ENCODE assay signal across 1 cellular context in the genomic region with DNA sequence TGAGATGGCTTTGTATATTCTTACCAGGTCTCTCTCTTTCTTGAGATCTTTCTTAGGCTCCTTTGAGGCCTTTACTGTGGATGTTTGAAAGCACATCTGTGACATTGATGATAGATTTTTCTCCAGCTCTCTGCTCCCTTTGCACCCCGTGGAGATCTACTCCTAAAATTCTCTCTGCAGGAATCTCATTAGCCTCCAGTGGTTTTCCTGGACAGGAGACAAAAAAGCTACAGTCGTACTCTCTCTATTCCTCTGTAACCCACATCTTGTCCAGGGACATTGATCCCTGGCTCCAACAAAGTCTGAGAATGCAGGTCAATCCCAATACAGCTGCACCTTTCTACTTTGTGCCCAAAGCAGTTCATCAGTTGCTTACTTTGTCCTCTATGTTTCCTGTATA.
TF ChIP-seq lines count a peak whose summit lies in the region.

No MANE protein-coding gene starts in this region.

TF ChIP-seq in WTC11, 78 proteins besides CTCF, POLR2A, EP300 and RAD21 (continued from another document):
- TF ChIP-seq KAT7 (CRISPR knock-in tag; IDR thresholded peaks at IDR 0.05; ENCODE audit: borderline replicate concordance) (no peak), MYBL2 (CRISPR knock-in tag; IDR thresholded peaks at IDR 0.05) (no peak), NFE2L1 (CRISPR knock-in tag; IDR thresholded peaks at IDR 0.05) (no peak), GABPB1 (CRISPR knock-in tag; IDR thresholded peaks at IDR 0.05) (no peak), ZNF138 (CRISPR knock-in tag; conservative IDR thresholded peaks at IDR 0.05) (no peak), ZNF121 (CRISPR knock-in tag; IDR thresholded peaks at IDR 0.05) (no peak), NR1H2 (CRISPR knock-in tag; IDR thresholded peaks at IDR 0.05) (no peak), CREM (CRISPR knock-in tag; IDR thresholded peaks at IDR 0.05) (no peak), SP1 (CRISPR knock-in tag; conservative IDR thresholded peaks at IDR 0.05) (no peak), SMAD3 (CRISPR knock-in tag; IDR thresholded peaks at IDR 0.05; ENCODE audit: borderline replicate concordance) (no peak), RELA (CRISPR knock-in tag; IDR thresholded peaks at IDR 0.05; ENCODE audit: borderline replicate concordance) (no peak)
- TF ChIP-seq, protein P1, sequence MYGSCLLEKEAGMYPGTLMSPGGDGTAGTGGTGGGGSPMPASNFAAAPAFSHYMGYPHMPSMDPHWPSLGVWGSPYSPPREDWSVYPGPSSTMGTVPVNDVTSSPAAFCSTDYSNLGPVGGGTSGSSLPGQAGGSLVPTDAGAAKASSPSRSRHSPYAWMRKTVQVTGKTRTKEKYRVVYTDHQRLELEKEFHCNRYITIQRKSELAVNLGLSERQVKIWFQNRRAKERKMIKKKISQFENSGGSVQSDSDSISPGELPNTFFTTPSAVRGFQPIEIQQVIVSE (CRISPR knock-in tag; IDR thresholded peaks at IDR 0.05; ENCODE audit: borderline replicate concordance): no peak
- TF ChIP-seq, protein P2, sequence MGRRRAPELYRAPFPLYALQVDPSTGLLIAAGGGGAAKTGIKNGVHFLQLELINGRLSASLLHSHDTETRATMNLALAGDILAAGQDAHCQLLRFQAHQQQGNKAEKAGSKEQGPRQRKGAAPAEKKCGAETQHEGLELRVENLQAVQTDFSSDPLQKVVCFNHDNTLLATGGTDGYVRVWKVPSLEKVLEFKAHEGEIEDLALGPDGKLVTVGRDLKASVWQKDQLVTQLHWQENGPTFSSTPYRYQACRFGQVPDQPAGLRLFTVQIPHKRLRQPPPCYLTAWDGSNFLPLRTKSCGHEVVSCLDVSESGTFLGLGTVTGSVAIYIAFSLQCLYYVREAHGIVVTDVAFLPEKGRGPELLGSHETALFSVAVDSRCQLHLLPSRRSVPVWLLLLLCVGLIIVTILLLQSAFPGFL (CRISPR knock-in tag; IDR thresholded peaks at IDR 0.05; ENCODE audit: borderline replicate concordance): no peak
- TF ChIP-seq, protein P3, sequence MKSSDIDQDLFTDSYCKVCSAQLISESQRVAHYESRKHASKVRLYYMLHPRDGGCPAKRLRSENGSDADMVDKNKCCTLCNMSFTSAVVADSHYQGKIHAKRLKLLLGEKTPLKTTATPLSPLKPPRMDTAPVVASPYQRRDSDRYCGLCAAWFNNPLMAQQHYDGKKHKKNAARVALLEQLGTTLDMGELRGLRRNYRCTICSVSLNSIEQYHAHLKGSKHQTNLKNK (CRISPR knock-in tag; IDR thresholded peaks at IDR 0.05): no peak
- TF ChIP-seq, protein P4, sequence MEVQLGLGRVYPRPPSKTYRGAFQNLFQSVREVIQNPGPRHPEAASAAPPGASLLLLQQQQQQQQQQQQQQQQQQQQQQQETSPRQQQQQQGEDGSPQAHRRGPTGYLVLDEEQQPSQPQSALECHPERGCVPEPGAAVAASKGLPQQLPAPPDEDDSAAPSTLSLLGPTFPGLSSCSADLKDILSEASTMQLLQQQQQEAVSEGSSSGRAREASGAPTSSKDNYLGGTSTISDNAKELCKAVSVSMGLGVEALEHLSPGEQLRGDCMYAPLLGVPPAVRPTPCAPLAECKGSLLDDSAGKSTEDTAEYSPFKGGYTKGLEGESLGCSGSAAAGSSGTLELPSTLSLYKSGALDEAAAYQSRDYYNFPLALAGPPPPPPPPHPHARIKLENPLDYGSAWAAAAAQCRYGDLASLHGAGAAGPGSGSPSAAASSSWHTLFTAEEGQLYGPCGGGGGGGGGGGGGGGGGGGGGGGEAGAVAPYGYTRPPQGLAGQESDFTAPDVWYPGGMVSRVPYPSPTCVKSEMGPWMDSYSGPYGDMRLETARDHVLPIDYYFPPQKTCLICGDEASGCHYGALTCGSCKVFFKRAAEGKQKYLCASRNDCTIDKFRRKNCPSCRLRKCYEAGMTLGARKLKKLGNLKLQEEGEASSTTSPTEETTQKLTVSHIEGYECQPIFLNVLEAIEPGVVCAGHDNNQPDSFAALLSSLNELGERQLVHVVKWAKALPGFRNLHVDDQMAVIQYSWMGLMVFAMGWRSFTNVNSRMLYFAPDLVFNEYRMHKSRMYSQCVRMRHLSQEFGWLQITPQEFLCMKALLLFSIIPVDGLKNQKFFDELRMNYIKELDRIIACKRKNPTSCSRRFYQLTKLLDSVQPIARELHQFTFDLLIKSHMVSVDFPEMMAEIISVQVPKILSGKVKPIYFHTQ (CRISPR knock-in tag; IDR thresholded peaks at IDR 0.05): no peak
- TF ChIP-seq, protein P5, sequence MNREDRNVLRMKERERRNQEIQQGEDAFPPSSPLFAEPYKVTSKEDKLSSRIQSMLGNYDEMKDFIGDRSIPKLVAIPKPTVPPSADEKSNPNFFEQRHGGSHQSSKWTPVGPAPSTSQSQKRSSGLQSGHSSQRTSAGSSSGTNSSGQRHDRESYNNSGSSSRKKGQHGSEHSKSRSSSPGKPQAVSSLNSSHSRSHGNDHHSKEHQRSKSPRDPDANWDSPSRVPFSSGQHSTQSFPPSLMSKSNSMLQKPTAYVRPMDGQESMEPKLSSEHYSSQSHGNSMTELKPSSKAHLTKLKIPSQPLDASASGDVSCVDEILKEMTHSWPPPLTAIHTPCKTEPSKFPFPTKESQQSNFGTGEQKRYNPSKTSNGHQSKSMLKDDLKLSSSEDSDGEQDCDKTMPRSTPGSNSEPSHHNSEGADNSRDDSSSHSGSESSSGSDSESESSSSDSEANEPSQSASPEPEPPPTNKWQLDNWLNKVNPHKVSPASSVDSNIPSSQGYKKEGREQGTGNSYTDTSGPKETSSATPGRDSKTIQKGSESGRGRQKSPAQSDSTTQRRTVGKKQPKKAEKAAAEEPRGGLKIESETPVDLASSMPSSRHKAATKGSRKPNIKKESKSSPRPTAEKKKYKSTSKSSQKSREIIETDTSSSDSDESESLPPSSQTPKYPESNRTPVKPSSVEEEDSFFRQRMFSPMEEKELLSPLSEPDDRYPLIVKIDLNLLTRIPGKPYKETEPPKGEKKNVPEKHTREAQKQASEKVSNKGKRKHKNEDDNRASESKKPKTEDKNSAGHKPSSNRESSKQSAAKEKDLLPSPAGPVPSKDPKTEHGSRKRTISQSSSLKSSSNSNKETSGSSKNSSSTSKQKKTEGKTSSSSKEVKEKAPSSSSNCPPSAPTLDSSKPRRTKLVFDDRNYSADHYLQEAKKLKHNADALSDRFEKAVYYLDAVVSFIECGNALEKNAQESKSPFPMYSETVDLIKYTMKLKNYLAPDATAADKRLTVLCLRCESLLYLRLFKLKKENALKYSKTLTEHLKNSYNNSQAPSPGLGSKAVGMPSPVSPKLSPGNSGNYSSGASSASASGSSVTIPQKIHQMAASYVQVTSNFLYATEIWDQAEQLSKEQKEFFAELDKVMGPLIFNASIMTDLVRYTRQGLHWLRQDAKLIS (CRISPR knock-in tag; IDR thresholded peaks at IDR 0.05; ENCODE audit: borderline replicate concordance): no peak
- TF ChIP-seq, protein P6, sequence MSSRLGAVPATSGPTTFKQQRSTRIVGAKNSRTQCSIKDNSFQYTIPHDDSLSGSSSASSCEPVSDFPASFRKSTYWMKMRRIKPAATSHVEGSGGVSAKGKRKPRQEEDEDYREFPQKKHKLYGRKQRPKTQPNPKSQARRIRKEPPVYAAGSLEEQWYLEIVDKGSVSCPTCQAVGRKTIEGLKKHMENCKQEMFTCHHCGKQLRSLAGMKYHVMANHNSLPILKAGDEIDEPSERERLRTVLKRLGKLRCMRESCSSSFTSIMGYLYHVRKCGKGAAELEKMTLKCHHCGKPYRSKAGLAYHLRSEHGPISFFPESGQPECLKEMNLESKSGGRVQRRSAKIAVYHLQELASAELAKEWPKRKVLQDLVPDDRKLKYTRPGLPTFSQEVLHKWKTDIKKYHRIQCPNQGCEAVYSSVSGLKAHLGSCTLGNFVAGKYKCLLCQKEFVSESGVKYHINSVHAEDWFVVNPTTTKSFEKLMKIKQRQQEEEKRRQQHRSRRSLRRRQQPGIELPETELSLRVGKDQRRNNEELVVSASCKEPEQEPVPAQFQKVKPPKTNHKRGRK (CRISPR knock-in tag; IDR thresholded peaks at IDR 0.05; ENCODE audit: borderline replicate concordance): no peak
